Comparison of ENCODE assay signal across 40 cellular contexts in genomic region chr1:110697606-110698005, GRCh38. TPM values are rescaled to one million over a fixed set of nuclear protein-coding genes. Genes with fewer than 3 reads are reported as not detected.
"Had no signal": no experiment of that assay in that cellular context is flagged by ENCODE, and none has a peak within 500 bp of the region (broad histone marks: within the 10 kb centered on the region; RNA-seq: fewer than 3 reads in every experiment).

No MANE protein-coding gene starts in this region.

- H3K27ac ChIP-seq: adrenal gland, ascending aorta, body of pancreas, brain microvascular endothelial cell, breast epithelium, cardiac muscle cell had no signal

- H3K36me3 ChIP-seq: adrenal gland, ascending aorta, brain microvascular endothelial cell, breast epithelium, cardiac muscle cell had no signal

- H3K9me3 Mint-ChIP-seq: activated naive CD4-positive, alpha-beta T cell treated with anti-CD3 and anti-CD28 coated beads for 36 hours; activated naive CD4-positive, alpha-beta T cell treated with anti-CD3 and anti-CD28 coated beads, Interleukin-2, amount 10 ng/mL, durations not matched to agents 7 days and 5 days; activated naive CD4-positive, alpha-beta T cell treated with anti-CD3 and anti-CD28 coated beads, Interleukin-2, amount 50 U/mL, for 24 hours; activated naive CD4-positive, alpha-beta T cell treated with anti-CD3 and anti-CD28 coated beads, Interleukin-2, amount 50 U/mL, for 72 hours; activated naive CD8-positive, alpha-beta T cell treated with anti-CD3 and anti-CD28 coated beads, Interleukin-2, amount 10 ng/mL, durations not matched to agents 7 days and 5 days; activated naive CD8-positive, alpha-beta T cell treated with anti-CD3 and anti-CD28 coated beads, Interleukin-2, amount 50 U/mL, for 24 hours; activated T-cell treated with anti-CD3 and anti-CD28 coated beads, Interleukin-2, amount 50 U/mL, for 24 hours; activated T-cell treated with anti-CD3 and anti-CD28 coated beads, Interleukin-2, amount 50 U/mL, for 4 hours; activated T-helper 17 cell treated with anti-CD3 and anti-CD28 coated beads, Interleukin-2, amount 50 U/mL, for 72 hours; activated T-helper 2 cell treated with anti-CD3 and anti-CD28 coated beads, Interferon-gamma antibody, Interleukin-2, Interleukin-4, amounts not matched to agents 10 μg/mL and 5 μg/mL and 100 μg/mL, durations not matched to agents 14 hours and 24 hours and 36 hours; central memory CD8-positive, alpha-beta T cell had no signal

- H3K4me1 Mint-ChIP-seq: activated naive CD4-positive, alpha-beta T cell treated with anti-CD3 and anti-CD28 coated beads, Interleukin-2, amount 50 U/mL, for 24 hours; activated naive CD8-positive, alpha-beta T cell treated with anti-CD3 and anti-CD28 coated beads for 36 hours; activated naive CD8-positive, alpha-beta T cell treated with anti-CD3 and anti-CD28 coated beads, Interleukin-2, amount 50 U/mL, for 24 hours; activated T-helper 17 cell treated with anti-CD3 and anti-CD28 coated beads, Interleukin-2, amount 50 U/mL, for 72 hours; brain; central memory CD8-positive, alpha-beta T cell had no signal

- DNase-seq: activated effector memory CD4-positive, alpha-beta T cell treated with anti-CD3 and anti-CD28 coated beads, Interleukin-2, amount 50 U/mL, for 16 hours; activated effector memory CD4-positive, alpha-beta T cell treated with Interleukin-2 at 50 U/mL for 16 hours; activated gamma-delta T cell; activated gamma-delta T cell treated with Interleukin-2 at 50 U/mL for 16 hours; activated naive CD4-positive, alpha-beta T cell; activated naive CD4-positive, alpha-beta T cell treated with anti-CD3 and anti-CD28 coated beads for 36 hours; activated naive CD4-positive, alpha-beta T cell treated with anti-CD3 and anti-CD28 coated beads, Interleukin-2, amount 10 ng/mL, durations not matched to agents 7 days and 5 days; activated naive CD4-positive, alpha-beta T cell treated with anti-CD3 and anti-CD28 coated beads, Interleukin-2, amount 50 U/mL, for 16 hours; activated naive CD4-positive, alpha-beta T cell treated with Interleukin-2 at 50 U/mL for 16 hours; activated naive CD8-positive, alpha-beta T cell treated with anti-CD3 and anti-CD28 coated beads for 36 hours; activated naive CD8-positive, alpha-beta T cell treated with anti-CD3 and anti-CD28 coated beads, Interleukin-2, amount 10 ng/mL, durations not matched to agents 7 days and 5 days; activated naive CD8-positive, alpha-beta T cell treated with anti-CD3 and anti-CD28 coated beads, Interleukin-2, amount 50 U/mL, for 24 hours; activated T-cell treated with anti-CD3 and anti-CD28 coated beads, Interleukin-2, amount 50 U/mL, for 1 hour; activated T-cell treated with anti-CD3 and anti-CD28 coated beads, Interleukin-2, amount 50 U/mL, for 24 hours; activated T-cell treated with anti-CD3 and anti-CD28 coated beads, Interleukin-2, amount 50 U/mL, for 4 hours; activated T-cell treated with anti-CD3 and anti-CD28 coated beads, Interleukin-2, amount 50 U/mL, for 48 hours; activated T-cell treated with anti-CD3 and anti-CD28 coated beads, Interleukin-2, amount 50 U/mL, for 72 hours; adrenal gland; amniotic stem cell; amygdala; anterior cingulate cortex; aorta; body of pancreas; brain microvascular endothelial cell; caudate nucleus; central memory CD4-positive, alpha-beta T cell; cerebellar nuclear complex had no signal

- ATAC-seq: activated naive CD4-positive, alpha-beta T cell treated with anti-CD3 and anti-CD28 coated beads, Interleukin-2, amount 50 U/mL, for 72 hours; activated naive CD8-positive, alpha-beta T cell treated with anti-CD3 and anti-CD28 coated beads, Interleukin-2, amount 50 U/mL, for 24 hours; activated T-cell treated with anti-CD3 and anti-CD28 coated beads, Interleukin-2, amount 50 U/mL, for 4 hours; activated T-cell treated with anti-CD3 and anti-CD28 coated beads, Interleukin-2, amount 50 U/mL, for 72 hours; activated T-helper 17 cell treated with anti-CD3 and anti-CD28 coated beads, Interleukin-2, amount 50 U/mL, for 72 hours; body of pancreas had no signal

- H3K4me3 Mint-ChIP-seq: activated naive CD4-positive, alpha-beta T cell treated with anti-CD3 and anti-CD28 coated beads for 36 hours; activated naive CD4-positive, alpha-beta T cell treated with anti-CD3 and anti-CD28 coated beads, Interleukin-2, amount 10 ng/mL, durations not matched to agents 7 days and 5 days; activated naive CD4-positive, alpha-beta T cell treated with anti-CD3 and anti-CD28 coated beads, Interleukin-2, amount 50 U/mL, for 24 hours; activated naive CD8-positive, alpha-beta T cell; activated naive CD8-positive, alpha-beta T cell treated with anti-CD3 and anti-CD28 coated beads for 36 hours; activated naive CD8-positive, alpha-beta T cell treated with anti-CD3 and anti-CD28 coated beads, Interleukin-2, amount 10 ng/mL, durations not matched to agents 7 days and 5 days; activated naive CD8-positive, alpha-beta T cell treated with anti-CD3 and anti-CD28 coated beads, Interleukin-2, amount 50 U/mL, for 24 hours; activated T-cell treated with anti-CD3 and anti-CD28 coated beads, Interleukin-2, amount 50 U/mL, for 24 hours; activated T-cell treated with anti-CD3 and anti-CD28 coated beads, Interleukin-2, amount 50 U/mL, for 4 hours; activated T-cell treated with anti-CD3 and anti-CD28 coated beads, Interleukin-2, amount 50 U/mL, for 72 hours; activated T-helper 1 cell treated with anti-CD3 and anti-CD28 coated beads, Interleukin-12 subunit alpha, Interleukin-12 subunit beta, Interleukin-2, Interleukin-4 antibody, amounts not matched to agents 30 ng/mL and 10 ng/mL and 1 ng/mL, durations not matched to agents 14 hours and 24 hours and 36 hours; activated T-helper 17 cell treated with anti-CD3 and anti-CD28 coated beads, Interleukin-2, amount 50 U/mL, for 72 hours; brain; central memory CD8-positive, alpha-beta T cell had no signal

- H3K27me3 Mint-ChIP-seq: activated naive CD4-positive, alpha-beta T cell treated with anti-CD3 and anti-CD28 coated beads, Interleukin-2, amount 50 U/mL, for 24 hours; activated naive CD8-positive, alpha-beta T cell; activated naive CD8-positive, alpha-beta T cell treated with anti-CD3 and anti-CD28 coated beads for 36 hours; activated naive CD8-positive, alpha-beta T cell treated with anti-CD3 and anti-CD28 coated beads, Interleukin-2, amount 50 U/mL, for 24 hours; activated T-cell treated with anti-CD3 and anti-CD28 coated beads, Interleukin-2, amount 50 U/mL, for 24 hours; activated T-helper 17 cell treated with anti-CD3 and anti-CD28 coated beads, Interleukin-2, amount 50 U/mL, for 72 hours; central memory CD8-positive, alpha-beta T cell had no signal

- H3K36me3 Mint-ChIP-seq: activated naive CD4-positive, alpha-beta T cell treated with anti-CD3 and anti-CD28 coated beads, Interleukin-2, amount 10 ng/mL, durations not matched to agents 7 days and 5 days; activated naive CD4-positive, alpha-beta T cell treated with anti-CD3 and anti-CD28 coated beads, Interleukin-2, amount 50 U/mL, for 24 hours; activated naive CD4-positive, alpha-beta T cell treated with anti-CD3 and anti-CD28 coated beads, Interleukin-2, amount 50 U/mL, for 72 hours; activated naive CD8-positive, alpha-beta T cell; activated naive CD8-positive, alpha-beta T cell treated with anti-CD3 and anti-CD28 coated beads for 36 hours; brain had no signal

- H3K9me3 ChIP-seq: adrenal gland, ascending aorta, body of pancreas, breast epithelium had no signal

- H3K4me3 ChIP-seq: adrenal gland, ascending aorta, body of pancreas, breast epithelium, cardiac muscle cell had no signal

- H3K4me1 ChIP-seq: adrenal gland, ascending aorta, body of pancreas, breast epithelium had no signal

- H3K27ac Mint-ChIP-seq: activated naive CD4-positive, alpha-beta T cell treated with anti-CD3 and anti-CD28 coated beads for 36 hours; activated naive CD4-positive, alpha-beta T cell treated with anti-CD3 and anti-CD28 coated beads, Interleukin-2, amount 10 ng/mL, durations not matched to agents 7 days and 5 days; activated naive CD4-positive, alpha-beta T cell treated with anti-CD3 and anti-CD28 coated beads, Interleukin-2, amount 50 U/mL, for 24 hours; activated naive CD4-positive, alpha-beta T cell treated with anti-CD3 and anti-CD28 coated beads, Interleukin-2, amount 50 U/mL, for 72 hours; activated naive CD8-positive, alpha-beta T cell; activated naive CD8-positive, alpha-beta T cell treated with anti-CD3 and anti-CD28 coated beads for 36 hours; activated naive CD8-positive, alpha-beta T cell treated with anti-CD3 and anti-CD28 coated beads, Interleukin-2, amount 10 ng/mL, durations not matched to agents 7 days and 5 days; activated naive CD8-positive, alpha-beta T cell treated with anti-CD3 and anti-CD28 coated beads, Interleukin-2, amount 50 U/mL, for 24 hours; activated T-cell treated with anti-CD3 and anti-CD28 coated beads, Interleukin-2, amount 50 U/mL, for 24 hours; activated T-cell treated with anti-CD3 and anti-CD28 coated beads, Interleukin-2, amount 50 U/mL, for 72 hours; activated T-helper 1 cell treated with anti-CD3 and anti-CD28 coated beads, Interleukin-12 subunit alpha, Interleukin-12 subunit beta, Interleukin-2, Interleukin-4 antibody, amounts not matched to agents 30 ng/mL and 10 ng/mL and 1 ng/mL, durations not matched to agents 14 hours and 24 hours and 36 hours; activated T-helper 17 cell treated with anti-CD3 and anti-CD28 coated beads, Interleukin-2, amount 50 U/mL, for 72 hours; activated T-helper 2 cell treated with anti-CD3 and anti-CD28 coated beads, Interferon-gamma antibody, Interleukin-2, Interleukin-4, amounts not matched to agents 10 μg/mL and 5 μg/mL and 100 μg/mL, durations not matched to agents 14 hours and 24 hours and 36 hours; brain had no signal

- H3K27me3 ChIP-seq: adrenal gland, ascending aorta, body of pancreas, brain microvascular endothelial cell, cardiac muscle cell had no signal

RNA-seq across cellular contexts. Expression of gene KCNA3, which starts 22.9 kb away (rescaled TPM):
- total RNA-seq: ascending aorta, bronchial epithelial cell, chondrocyte had no signal
- polyA plus RNA-seq: aorta, cardiac muscle cell had no signal
